9 cellular contexts compared by ENCODE assay signal in genomic region chrX:71911731-71912050, GRCh38. TPM values are rescaled to one million over a fixed set of nuclear protein-coding genes. Genes with fewer than 3 reads are reported as not detected.
DNase-seq lines count a peak whose midpoint lies in the region; FAIRE-seq and TF ChIP-seq lines count a peak whose summit lies in the region.
"Had no signal": no experiment of that assay in that cellular context is flagged by ENCODE, and none has a peak within 500 bp of the region (broad histone marks: within the 10 kb centered on the region; RNA-seq: fewer than 3 reads in every experiment).

No MANE protein-coding gene starts in this region.

- TF ChIP-seq CTCF in fibroblast of villous mesenchyme (IDR thresholded peaks at IDR 0.05; ENCODE audit: insufficient read depth, low read depth, low read length), result no peak

- H3K9ac ChIP-seq in BLaER1 treated with 17β-estradiol and CSF1 and Interleukin-3, amounts not matched to agents 10 nM and 100 nM, result no peak overlapping the region
- no peak overlapping the region for H3K9ac ChIP-seq in trophoblast cell (ENCODE audit: low read length)

- peak overlapping the region; percentile 53 for H3K18ac ChIP-seq in trophoblast cell (ENCODE audit: low read length)

- no CpG with 5 or more reads among the region's 29 CpGs for WGBS in trophoblast cell (ENCODE audit: extremely low coverage, insufficient coverage, insufficient read length)

- H3K79me2 ChIP-seq in trophoblast cell (ENCODE audit: control insufficient read depth, insufficient read depth, low read length, poor library complexity), result peaks cover 5% of the 10 kb centered on the region

- peak overlapping the region in 5 of 10 experiments; percentile 53 to 66 (median 59); a peak in 2 of 20 replicates for H3K4me3 ChIP-seq in BLaER1 treated with 17β-estradiol and CSF1 and Interleukin-3, amounts not matched to agents 10 nM and 100 nM
- peak overlapping the region; percentile 50 for H3K4me3 ChIP-seq in fibroblast of villous mesenchyme (ENCODE audit: low read depth, low read length)
- peak overlapping the region; percentile 86 for H3K4me3 ChIP-seq in trophoblast cell (ENCODE audit: low read depth, low read length)

- H3K27me3 ChIP-seq in BLaER1 treated with 17β-estradiol and CSF1 and Interleukin-3, amounts not matched to agents 10 nM and 100 nM, result peaks cover 83 to 100% (median 98%) of the 10 kb centered on the region in 11 experiments
- H3K27me3 ChIP-seq in trophoblast cell (ENCODE audit: insufficient read depth, low read length), result no peaks in the 10 kb centered on the region

- peak overlapping the region; percentile 39 for H4K12ac ChIP-seq in trophoblast cell (ENCODE audit: low read depth, low read length)

- H2AK5ac ChIP-seq in trophoblast cell (ENCODE audit: low read length), result no peak overlapping the region

- H2BK120ac ChIP-seq in trophoblast cell (ENCODE audit: insufficient read depth, low read length, poor library complexity), result peak overlapping the region; percentile 59

- no peak overlapping the region for H3K23ac ChIP-seq in trophoblast cell (ENCODE audit: low read length)

- H3K9me3 ChIP-seq in BLaER1 treated with 17β-estradiol and CSF1 and Interleukin-3, amounts not matched to agents 10 nM and 100 nM (replicated peaks in 1 of 11), result peaks cover 0 to 15% (median 2%) of the 10 kb centered on the region in 11 experiments; a peak in 5 of 22 replicates
- H3K9me3 ChIP-seq in trophoblast cell (ENCODE audit: insufficient read depth, low read depth, low read length), result no peaks in the 10 kb centered on the region

- H2BK12ac ChIP-seq in trophoblast cell (ENCODE audit: low read length), result no peak overlapping the region

- no peak for FAIRE-seq in GM12892 (lab: Jason Lieb, UNC)

- H2AFZ ChIP-seq in trophoblast cell (ENCODE audit: insufficient read depth, low read length, poor library complexity), result no peak overlapping the region

- H3K4me1 ChIP-seq in BLaER1 treated with 17β-estradiol and CSF1 and Interleukin-3, amounts not matched to agents 10 nM and 100 nM, result no peaks in the 10 kb centered on the region
- peaks cover 4 to 24% of the 10 kb centered on the region in 2 experiments for H3K4me1 ChIP-seq in trophoblast cell (ENCODE audit: control insufficient read depth in 1 of 2, insufficient read depth in 2 of 2, low read length in 2 of 2)

- peak overlapping the region; percentile 79 for H4K91ac ChIP-seq in trophoblast cell (ENCODE audit: low read depth, low read length)

- peak overlapping the region; percentile 56 for H3K4ac ChIP-seq in trophoblast cell (ENCODE audit: low read depth, low read length)

- H3K27ac ChIP-seq in BLaER1 treated with 17β-estradiol and CSF1 and Interleukin-3, amounts not matched to agents 10 nM and 100 nM, result no peak overlapping the region
- H3K27ac ChIP-seq in trophoblast cell (ENCODE audit: low read depth, low read length) (peak overlapping the region; percentile 54), caudate nucleus (ENCODE audit: low read depth, low read length) (no peak overlapping the region)

- H3K79me1 ChIP-seq in trophoblast cell (ENCODE audit: low read length), result peaks cover 12% of the 10 kb centered on the region

- DNase-seq in NCI-H69 (lab: John Stamatoyannopoulos, UW), result peak; percentile 8
- no peak for DNase-seq in fibroblast of villous mesenchyme (ENCODE audit: low read depth)
- DNase-seq in trophoblast cell, result no peak
- DNase-seq in caudate nucleus (lab: John Stamatoyannopoulos, UW), result no peak
- DNase-seq in Kasumi-1 (lab: John Stamatoyannopoulos, UW), result no peak
- DNase-seq in RPMI8226, result no peak
- no peak for DNase-seq in GM12892 (ENCODE audit: insufficient read length)
- DNase-seq: PC-3 had no signal

- peak overlapping the region; percentile 17 for H2BK5ac ChIP-seq in trophoblast cell (ENCODE audit: low read depth, low read length, poor library complexity)

- no peaks in the 10 kb centered on the region for H3K36me3 ChIP-seq in BLaER1 treated with 17β-estradiol and CSF1 and Interleukin-3, amounts not matched to agents 10 nM and 100 nM
- peaks cover 0 to 3% of the 10 kb centered on the region in 2 experiments for H3K36me3 ChIP-seq in trophoblast cell (ENCODE audit: control insufficient read depth in 1 of 2, insufficient read depth in 2 of 2, low read length in 2 of 2)

- no peak for TF ChIP-seq POLR2A in GM12892 (IDR thresholded peaks at IDR 0.05; ENCODE audit: low read depth, low read length)

- peak overlapping the region; percentile 32 for H4K8ac ChIP-seq in trophoblast cell (ENCODE audit: low read depth, low read length)

- peaks cover 0 to 5% (median 0%) of the 10 kb centered on the region in 11 experiments; a peak in 3 of 22 replicates for H4K20me1 ChIP-seq in BLaER1 treated with 17β-estradiol and CSF1 and Interleukin-3, amounts not matched to agents 10 nM and 100 nM

- H3K14ac ChIP-seq in trophoblast cell (ENCODE audit: low read length), result peak overlapping the region; percentile 44

- peak overlapping the region in 7 of 11 experiments; percentile 73 to 92 (median 82); a peak in 11 of 22 replicates for H3K4me2 ChIP-seq in BLaER1 treated with 17β-estradiol and CSF1 and Interleukin-3, amounts not matched to agents 10 nM and 100 nM
- peak overlapping the region; percentile 90 for H3K4me2 ChIP-seq in trophoblast cell (ENCODE audit: low read length)

RNA-seq across cellular contexts. Expression of gene NHSL2, which starts 1.0 kb away (rescaled TPM):
- 9.7 and 9.9 TPM in 2 replicates for total RNA-seq in fibroblast of villous mesenchyme
- 5.9 and 6.7 TPM in 2 replicates for polyA plus RNA-seq in trophoblast cell (2013)
- 0.08 TPM for polyA plus RNA-seq in GM12892 (2012; ENCODE audit: missing spikeins)
